ENCODE assay signal across 9 cellular contexts in genomic region chr11:93648168-93648567, GRCh38. TPM values are rescaled to one million over a fixed set of nuclear protein-coding genes. Genes with fewer than 3 reads are reported as not detected.
A peak's percentile ranks its signal among the peaks of the same experiment; 100 is the strongest.
DNase-seq lines count a peak whose midpoint lies in the region; ATAC-seq and TF ChIP-seq lines count a peak whose summit lies in the region.
"Had no signal": no experiment of that assay in that cellular context is flagged by ENCODE, and none has a peak within 500 bp of the region (broad histone marks: within the 10 kb centered on the region; RNA-seq: fewer than 3 reads in every experiment).

No MANE protein-coding gene starts in this region.

- H3K4me3 ChIP-seq in BE2C (ENCODE audit: low read depth, low read length), result no peak overlapping the region
- no peak overlapping the region for H3K4me3 ChIP-seq in epithelial cell of proximal tubule (ENCODE audit: low read depth, low read length)

- no peaks in the 10 kb centered on the region for H3K9me3 ChIP-seq in BE2C

- no peaks in the 10 kb centered on the region for H3K4me1 ChIP-seq in BE2C

- DNase-seq in BE2C, result peak; percentile 16
- DNase-seq in NCI-H526 treated with DMSO at 0.1 percent for 48 hours (lab: John Stamatoyannopoulos, UW), result peak; percentile 51
- DNase-seq in epithelial cell of proximal tubule (ENCODE audit: low read depth), result no peak
- no peak for DNase-seq in ACHN
- DNase-seq in stimulated activated CD4-positive, alpha-beta T cell treated with anti-CD3 and anti-CD28 coated beads, Interleukin-12 subunit alpha, Interleukin-12 subunit beta, amount 100 ng/mL, for 4 hours, result no peak
- DNase-seq: stimulated activated naive B cell treated with anti-CD40 and anti-IgM and Interleukin-4, amounts not matched to agents 10 μg/mL and 1 μg/mL and 100 μg/mL, for 72 hours had no signal

- H3K27me3 ChIP-seq in BE2C, result no peaks in the 10 kb centered on the region

- peak; percentile 62 for ATAC-seq in GM18511 (IDR thresholded peaks at IDR 0.05; ENCODE audit: unreplicated experiment)
- no peak for ATAC-seq in HG03439 (IDR thresholded peaks at IDR 0.05; ENCODE audit: unreplicated experiment)
- ATAC-seq in HG02571 (IDR thresholded peaks at IDR 0.05; ENCODE audit: unreplicated experiment), result no peak

- peak; percentile 71 for TF ChIP-seq CTCF in BE2C (IDR thresholded peaks at IDR 0.05; ENCODE audit: low read depth, low read length)
- TF ChIP-seq CTCF in epithelial cell of proximal tubule (conservative IDR thresholded peaks at IDR 0.05; ENCODE audit: low read depth, low read length), result peak; percentile 47

- in situ Hi-C loops in ACHN (cut with HindIII; ENCODE audit: low pct_ligation_motif_present, low pct_unique_long_range_greater_than_20kb, low sequenced_read_pairs), result no loop called here

- no peaks in the 10 kb centered on the region for H3K36me3 ChIP-seq in BE2C

RNA-seq across cellular contexts. Expression of gene CEP295, which starts 13.3 kb away (rescaled TPM):
- 6.7 TPM for polyA plus RNA-seq in BE2C (2012; ENCODE audit: insufficient read depth, insufficient read length, low read depth)
- 16.9 and 20.4 TPM in 2 replicates for total RNA-seq in epithelial cell of proximal tubule

Comparison
In these comparisons a context has a peak if more than half of its experiments do, and no peak if none do; other contexts are left out.
1. DNase-seq: peak in BE2C (single experiment) and NCI-H526 treated with DMSO at 0.1 percent for 48 hours (single experiment); none in epithelial cell of proximal tubule (single experiment), ACHN (single experiment) and stimulated activated CD4-positive, alpha-beta T cell treated with anti-CD3 and anti-CD28 coated beads, Interleukin-12 subunit alpha, Interleukin-12 subunit beta, amount 100 ng/mL, for 4 hours (single experiment).